In genomic region chr13:78993792-78994191, GRCh38 we compare ENCODE assay signal across 26 cellular contexts.
DNase-seq lines count a peak whose midpoint lies in the region; ATAC-seq and TF ChIP-seq lines count a peak whose summit lies in the region.
"Had no signal": no experiment of that assay in that cellular context is flagged by ENCODE, and none has a peak within 500 bp of the region (broad histone marks: within the 10 kb centered on the region; RNA-seq: fewer than 3 reads in every experiment).

No MANE protein-coding gene starts in this region.

- TF ChIP-seq CTCF in neural progenitor cell (IDR thresholded peaks at IDR 0.05) (no peak), vagina (IDR thresholded peaks at IDR 0.05) (no peak)

- DNase-seq in NCI-H2107 treated with DMSO at 0.1 percent for 48 hours (lab: John Stamatoyannopoulos, UW; ENCODE audit: unreplicated experiment): peak; percentile 1
- DNase-seq in NCI-H2107 (lab: John Stamatoyannopoulos, UW): no peak
- peak; percentile 72 for DNase-seq in NCI-H146 treated with DMSO at 0.1 percent for 48 hours (lab: John Stamatoyannopoulos, UW; ENCODE audit: unreplicated experiment)
- DNase-seq in NCI-H526 treated with DMSO at 0.1 percent for 48 hours (lab: John Stamatoyannopoulos, UW): peak; percentile 99
- DNase-seq in neural progenitor cell (ENCODE audit: low spot score): peak; percentile 21
- DNase-seq in Right ventricle myocardium superior: no peak
- DNase-seq in vagina (ENCODE audit: extremely low spot score in 2 of 2): no peak
- DNase-seq: activated CD4-positive, alpha-beta T cell treated with anti-CD3 and anti-CD28 coated beads for 36 hours; activated CD8-positive, alpha-beta memory T cell treated with anti-CD3 and anti-CD28 coated beads for 24 hours; activated effector memory CD4-positive, alpha-beta T cell treated with anti-CD3 and anti-CD28 coated beads, Interleukin-2, amount 50 U/mL, for 16 hours; activated naive CD8-positive, alpha-beta T cell treated with anti-CD3 and anti-CD28 coated beads, Interleukin-2, amount 10 ng/mL, durations not matched to agents 7 days and 5 days; CD4-positive, CD25-positive, alpha-beta regulatory T cell; colonic mucosa; DMS 273 treated with DMSO at 0.1 percent for 48 hours; effector memory CD4-positive, alpha-beta T cell; erythroblast; kidney; NCI-H2029 treated with DMSO at 0.1 percent for 48 hours; stimulated activated naive CD4-positive, alpha-beta T cell treated with Interleukin-2 at 50 U/mL for 16 hours had no signal

- H3K9me3 Mint-ChIP-seq in neural progenitor cell: no peaks in the 10 kb centered on the region
- H3K9me3 Mint-ChIP-seq: activated naive CD8-positive, alpha-beta T cell treated with anti-CD3 and anti-CD28 coated beads, Interleukin-2, amount 10 ng/mL, durations not matched to agents 7 days and 5 days; CD4-positive, CD25-positive, alpha-beta regulatory T cell; natural killer cell treated with Interleukin-12 subunit alpha and Interleukin-12 subunit beta and Interleukin-15 and Interleukin-18, amount 100 ng/mL, for 72 hours had no signal

- no peaks in the 10 kb centered on the region for H3K27me3 Mint-ChIP-seq in neural progenitor cell (ENCODE audit: insufficient read depth, low read depth)
- H3K27me3 Mint-ChIP-seq: CD4-positive, CD25-positive, alpha-beta regulatory T cell had no signal

- ATAC-seq in GM18511 (IDR thresholded peaks at IDR 0.05; ENCODE audit: unreplicated experiment) (no peak), Right ventricle myocardium superior (ENCODE audit: poor library complexity) (no peak)
- ATAC-seq: activated CD4-positive, alpha-beta T cell treated with anti-CD3 and anti-CD28 coated beads for 36 hours; natural killer cell treated with Interleukin-12 subunit alpha and Interleukin-12 subunit beta and Interleukin-15 and Interleukin-18, amount 100 ng/mL, for 72 hours had no signal

- H3K27ac Mint-ChIP-seq in neural progenitor cell: no peak overlapping the region
- H3K27ac Mint-ChIP-seq: activated CD4-positive, alpha-beta T cell treated with anti-CD3 and anti-CD28 coated beads for 36 hours; activated naive CD8-positive, alpha-beta T cell treated with anti-CD3 and anti-CD28 coated beads, Interleukin-2, amount 10 ng/mL, durations not matched to agents 7 days and 5 days; CD4-positive, CD25-positive, alpha-beta regulatory T cell; natural killer cell treated with Interleukin-12 subunit alpha and Interleukin-12 subunit beta and Interleukin-15 and Interleukin-18, amount 100 ng/mL, for 72 hours had no signal

- peak overlapping the region; percentile 10 for H3K4me2 ChIP-seq in neural progenitor cell
- H3K4me2 ChIP-seq: KMS-11 had no signal

- no peak overlapping the region for H3K4me3 Mint-ChIP-seq in neural progenitor cell
- H3K4me3 Mint-ChIP-seq: activated CD4-positive, alpha-beta T cell treated with anti-CD3 and anti-CD28 coated beads for 36 hours; activated naive CD8-positive, alpha-beta T cell treated with anti-CD3 and anti-CD28 coated beads, Interleukin-2, amount 10 ng/mL, durations not matched to agents 7 days and 5 days; CD4-positive, CD25-positive, alpha-beta regulatory T cell; natural killer cell treated with Interleukin-12 subunit alpha and Interleukin-12 subunit beta and Interleukin-15 and Interleukin-18, amount 100 ng/mL, for 72 hours had no signal

- H3K79me2 ChIP-seq in neural progenitor cell (ENCODE audit: low read depth): no peaks in the 10 kb centered on the region

- no peak for TF ChIP-seq POLR2A in vagina (IDR thresholded peaks at IDR 0.05)

- H3K9me3 ChIP-seq in neural progenitor cell (ENCODE audit: low read depth) (no peaks in the 10 kb centered on the region), vagina (no peaks in the 10 kb centered on the region)
- H3K9me3 ChIP-seq: ascending aorta, colonic mucosa, HAP-1 had no signal

- H3K27me3 ChIP-seq in neural progenitor cell (no peaks in the 10 kb centered on the region), vagina (no peaks in the 10 kb centered on the region)
- H3K27me3 ChIP-seq: ascending aorta, cardiac muscle cell, colonic mucosa had no signal

- no peaks in the 10 kb centered on the region for H3K36me3 Mint-ChIP-seq in neural progenitor cell
- H3K36me3 Mint-ChIP-seq: activated naive CD8-positive, alpha-beta T cell treated with anti-CD3 and anti-CD28 coated beads, Interleukin-2, amount 10 ng/mL, durations not matched to agents 7 days and 5 days; CD4-positive, CD25-positive, alpha-beta regulatory T cell; natural killer cell treated with Interleukin-12 subunit alpha and Interleukin-12 subunit beta and Interleukin-15 and Interleukin-18, amount 100 ng/mL, for 72 hours had no signal

- no peak overlapping the region for H3K4me3 ChIP-seq in neural progenitor cell
- H3K4me3 ChIP-seq in vagina: no peak overlapping the region
- H3K4me3 ChIP-seq: ascending aorta, cardiac muscle cell, colonic mucosa, HAP-1 had no signal

- no peaks in the 10 kb centered on the region for H3K4me1 Mint-ChIP-seq in neural progenitor cell
- H3K4me1 Mint-ChIP-seq: activated CD4-positive, alpha-beta T cell treated with anti-CD3 and anti-CD28 coated beads for 36 hours; activated naive CD8-positive, alpha-beta T cell treated with anti-CD3 and anti-CD28 coated beads, Interleukin-2, amount 10 ng/mL, durations not matched to agents 7 days and 5 days; CD4-positive, CD25-positive, alpha-beta regulatory T cell had no signal

- no peaks in the 10 kb centered on the region for H4K20me1 ChIP-seq in neural progenitor cell (ENCODE audit: low read depth)

- no peaks in the 10 kb centered on the region for H3F3A ChIP-seq in neural progenitor cell (ENCODE audit: low read depth)

- H3K27ac ChIP-seq in neural progenitor cell (no peak overlapping the region), vagina (no peak overlapping the region)
- H3K27ac ChIP-seq: 22Rv1, ascending aorta, cardiac muscle cell, colonic mucosa, KMS-11 had no signal

- H3K4me1 ChIP-seq in neural progenitor cell (peaks cover 12% of the 10 kb centered on the region), vagina (no peaks in the 10 kb centered on the region)
- H3K4me1 ChIP-seq: ascending aorta, colonic mucosa, HAP-1 had no signal

- no peak overlapping the region for H2AFZ ChIP-seq in neural progenitor cell (replicated peaks)

- no peaks in the 10 kb centered on the region for H3K36me3 ChIP-seq in neural progenitor cell
- no peaks in the 10 kb centered on the region for H3K36me3 ChIP-seq in vagina
- H3K36me3 ChIP-seq: ascending aorta, cardiac muscle cell, colonic mucosa, HAP-1 had no signal

- intact Hi-C loops in Right ventricle myocardium superior (cut with DNase I): no loop called here
- intact Hi-C loops in vagina (cut with DNase I): no loop called here

- no peak overlapping the region for H3K9ac ChIP-seq in neural progenitor cell
- H3K9ac ChIP-seq: KMS-11 had no signal

Comparison
In these comparisons a context has a peak if more than half of its experiments do, and no peak if none do; other contexts are left out.
1. DNase-seq: peak in NCI-H2107 treated with DMSO at 0.1 percent for 48 hours (single experiment), NCI-H146 treated with DMSO at 0.1 percent for 48 hours (single experiment), NCI-H526 treated with DMSO at 0.1 percent for 48 hours (single experiment) and neural progenitor cell (single experiment); none in NCI-H2107 (single experiment), Right ventricle myocardium superior (single experiment) and vagina (0 of 2).